Comparison of ENCODE assay signal across 16 cellular contexts in the genomic region with DNA sequence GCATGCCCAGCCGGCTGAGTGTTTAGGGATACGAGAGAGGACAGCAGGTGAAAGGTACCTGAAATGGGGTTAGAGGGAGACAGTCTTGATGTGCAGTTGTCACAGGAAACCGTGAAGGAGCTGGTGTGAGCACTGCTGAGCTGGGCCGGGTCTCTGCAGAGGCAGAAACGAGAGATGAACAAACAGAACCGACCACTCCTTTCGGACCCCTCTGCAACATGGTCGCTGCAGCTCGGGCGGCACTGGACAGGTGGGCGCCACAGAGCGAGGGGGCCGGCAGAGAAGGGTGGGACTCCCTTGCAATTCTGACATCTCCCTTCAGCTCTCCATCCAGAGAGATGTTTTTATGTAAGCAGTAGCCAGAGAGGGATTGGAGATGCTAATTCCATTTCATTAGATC.
"Had no signal": no experiment of that assay in that cellular context is flagged by ENCODE, and none has a peak within 500 bp of the region (broad histone marks: within the 10 kb centered on the region; RNA-seq: fewer than 3 reads in every experiment).

No MANE protein-coding gene starts in this region.

- H3K27ac ChIP-seq: adrenal gland, esophagus squamous epithelium, SK-N-MC, stomach, thoracic aorta, VCaP had no signal

- DNase-seq: activated CD4-positive, alpha-beta memory T cell treated with anti-CD3 and anti-CD28 coated beads for 36 hours; activated CD4-positive, alpha-beta T cell treated with anti-CD3 and anti-CD28 coated beads for 36 hours; activated CD8-positive, alpha-beta memory T cell treated with anti-CD3 and anti-CD28 coated beads, Interleukin-2, amount 10 ng/mL, durations not matched to agents 7 days and 5 days; activated T-cell treated with anti-CD3 and anti-CD28 coated beads, Interleukin-2, amount 50 U/mL, for 1 hour; adrenal gland; esophagus squamous epithelium; kidney glomerular epithelial cell; midbrain; stomach; T-helper 1 cell had no signal

- H3K4me3 Mint-ChIP-seq: activated CD4-positive, alpha-beta memory T cell treated with anti-CD3 and anti-CD28 coated beads for 36 hours; activated CD4-positive, alpha-beta T cell treated with anti-CD3 and anti-CD28 coated beads for 36 hours; activated CD8-positive, alpha-beta memory T cell treated with anti-CD3 and anti-CD28 coated beads, Interleukin-2, amount 10 ng/mL, durations not matched to agents 7 days and 5 days; activated naive CD4-positive, alpha-beta T cell treated with anti-CD3 and anti-CD28 coated beads, Interleukin-2, amount 50 U/mL, for 24 hours; neural crest cell had no signal

- H3K4me1 Mint-ChIP-seq: activated CD4-positive, alpha-beta T cell treated with anti-CD3 and anti-CD28 coated beads for 36 hours; activated CD8-positive, alpha-beta memory T cell treated with anti-CD3 and anti-CD28 coated beads, Interleukin-2, amount 10 ng/mL, durations not matched to agents 7 days and 5 days; activated naive CD4-positive, alpha-beta T cell treated with anti-CD3 and anti-CD28 coated beads, Interleukin-2, amount 50 U/mL, for 24 hours had no signal

- ATAC-seq: activated CD4-positive, alpha-beta T cell treated with anti-CD3 and anti-CD28 coated beads for 36 hours; activated CD8-positive, alpha-beta memory T cell treated with anti-CD3 and anti-CD28 coated beads, Interleukin-2, amount 10 ng/mL, durations not matched to agents 7 days and 5 days had no signal

- H3K36me3 ChIP-seq: adrenal gland, esophagus squamous epithelium, stomach, thoracic aorta had no signal

- H3K9me3 Mint-ChIP-seq: activated CD4-positive, alpha-beta memory T cell treated with anti-CD3 and anti-CD28 coated beads for 36 hours; activated naive CD4-positive, alpha-beta T cell treated with anti-CD3 and anti-CD28 coated beads, Interleukin-2, amount 50 U/mL, for 24 hours; activated T-helper 2 cell treated with anti-CD3 and anti-CD28 coated beads, Interferon-gamma antibody, Interleukin-2, Interleukin-4, amounts not matched to agents 10 μg/mL and 5 μg/mL and 100 μg/mL, durations not matched to agents 14 hours and 24 hours and 36 hours had no signal

- H3K27me3 ChIP-seq: adrenal gland had no signal

- H3K4me1 ChIP-seq: adrenal gland, esophagus squamous epithelium, stomach had no signal

- H3K27ac Mint-ChIP-seq: activated CD4-positive, alpha-beta memory T cell treated with anti-CD3 and anti-CD28 coated beads for 36 hours; activated CD4-positive, alpha-beta T cell treated with anti-CD3 and anti-CD28 coated beads for 36 hours; activated CD8-positive, alpha-beta memory T cell treated with anti-CD3 and anti-CD28 coated beads, Interleukin-2, amount 10 ng/mL, durations not matched to agents 7 days and 5 days; activated naive CD4-positive, alpha-beta T cell treated with anti-CD3 and anti-CD28 coated beads, Interleukin-2, amount 50 U/mL, for 24 hours; activated T-helper 2 cell treated with anti-CD3 and anti-CD28 coated beads, Interferon-gamma antibody, Interleukin-2, Interleukin-4, amounts not matched to agents 10 μg/mL and 5 μg/mL and 100 μg/mL, durations not matched to agents 14 hours and 24 hours and 36 hours had no signal

- H3K36me3 Mint-ChIP-seq: activated CD4-positive, alpha-beta memory T cell treated with anti-CD3 and anti-CD28 coated beads for 36 hours; activated CD8-positive, alpha-beta memory T cell treated with anti-CD3 and anti-CD28 coated beads, Interleukin-2, amount 10 ng/mL, durations not matched to agents 7 days and 5 days; activated naive CD4-positive, alpha-beta T cell treated with anti-CD3 and anti-CD28 coated beads, Interleukin-2, amount 50 U/mL, for 24 hours had no signal

- H3K9me3 ChIP-seq: adrenal gland, stomach, thoracic aorta had no signal

- H3K4me3 ChIP-seq: adrenal gland, esophagus squamous epithelium, SK-N-MC, stomach, thoracic aorta had no signal
